ENCODE assay signal across 7 cellular contexts in the genomic region with DNA sequence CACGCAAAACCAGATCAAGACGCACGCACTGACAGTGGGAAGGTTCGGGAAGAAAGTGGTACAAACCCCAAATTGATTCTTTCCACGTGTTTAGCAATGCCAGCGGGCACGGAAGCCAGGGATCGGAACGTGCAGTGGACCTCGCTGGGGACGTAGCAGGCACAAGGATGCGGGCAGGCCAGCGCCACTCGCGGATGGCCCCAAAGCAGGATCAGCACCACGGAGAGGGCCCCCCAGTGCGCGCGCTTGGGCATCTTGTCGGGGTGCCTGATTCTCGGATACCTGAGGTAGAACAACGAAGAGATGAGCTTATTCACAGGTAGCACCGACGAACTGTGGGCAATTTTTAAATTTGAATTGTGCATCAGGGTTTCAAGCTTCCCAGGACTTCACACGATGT. TPM values are rescaled to one million over a fixed set of nuclear protein-coding genes. Genes with fewer than 3 reads are reported as not detected.
"Had no signal": no experiment of that assay in that cellular context is flagged by ENCODE, and none has a peak within 500 bp of the region (broad histone marks: within the 10 kb centered on the region; RNA-seq: fewer than 3 reads in every experiment).

No MANE protein-coding gene starts in this region.

RNA-seq across cellular contexts. Expression of a gene that starts 2.9 kb away (rescaled TPM):
- total RNA-seq: activated CD4-positive, alpha-beta memory T cell treated with anti-CD3 and anti-CD28 coated beads for 36 hours; activated CD4-positive, alpha-beta T cell treated with anti-CD3 and anti-CD28 coated beads, Interleukin-2, amount 10 ng/mL, durations not matched to agents 24 days and 14 days; activated CD8-positive, alpha-beta memory T cell treated with anti-CD3 and anti-CD28 coated beads for 36 hours; activated naive CD8-positive, alpha-beta T cell treated with anti-CD3 and anti-CD28 coated beads, Interleukin-2, amount 10 ng/mL, durations not matched to agents 7 days and 5 days; mononuclear cell; natural killer cell; T-helper 17 cell had no signal
